In genomic region chr1:230836801-230837200, GRCh38 we compare ENCODE assay signal across 26 cellular contexts. TPM values are rescaled to one million over a fixed set of nuclear protein-coding genes. Genes with fewer than 3 reads are reported as not detected.
DNase-seq lines count a peak whose midpoint lies in the region; ATAC-seq and TF ChIP-seq lines count a peak whose summit lies in the region.
"Had no signal": no experiment of that assay in that cellular context is flagged by ENCODE, and none has a peak within 500 bp of the region (broad histone marks: within the 10 kb centered on the region; RNA-seq: fewer than 3 reads in every experiment).

No MANE protein-coding gene starts in this region.

- no peaks in the 10 kb centered on the region for H3K9me2 ChIP-seq in MM.1S (replicated peaks; ENCODE audit: insufficient read depth, low read length)

- H4K20me1 ChIP-seq in MM.1S (ENCODE audit: insufficient read depth, low read length), result no peaks in the 10 kb centered on the region
- H4K20me1 ChIP-seq in osteoblast (ENCODE audit: insufficient read depth, low read length), result peaks cover 47% of the 10 kb centered on the region

- peak overlapping the region; percentile 36 for H3K4me3 ChIP-seq in MM.1S (ENCODE audit: low read length)
- no peak overlapping the region for H3K4me3 ChIP-seq in mesendoderm (ENCODE audit: low read length)
- no peak overlapping the region for H3K4me3 ChIP-seq in osteoblast (ENCODE audit: insufficient read depth, low read length)
- H3K4me3 ChIP-seq in aorta (ENCODE audit: low read length in 2 of 2), result no peak overlapping the region
- H3K4me3 ChIP-seq: GM12878 had no signal

- no peak overlapping the region for H4K5ac ChIP-seq in mesendoderm (ENCODE audit: low read length)

- H2BK15ac ChIP-seq in mesendoderm (replicated peaks; ENCODE audit: low read depth), result no peak overlapping the region

- peak; percentile 69 for DNase-seq in MM.1S
- DNase-seq in left lobe of liver (ENCODE audit: low spot score), result peak; percentile 4
- DNase-seq in pons (ENCODE audit: low spot score), result peak; percentile 22
- no peak for DNase-seq in mesendoderm
- no peak for DNase-seq in osteoblast (ENCODE audit: insufficient read length, low spot score, missing footprints)
- no peak for DNase-seq in stimulated activated CD4-positive, alpha-beta T cell treated with anti-CD3 and anti-CD28 coated beads, Interleukin-4, amount 100 ng/mL, for 4 hours
- DNase-seq in aorta, result no peak
- DNase-seq: DMS 273 treated with DMSO at 0.1 percent for 48 hours, DMS79, EL, GDM1, HCEC 1CT, NCI-H1048, NCI-H1417, NCI-H1694, NCI-H2029 treated with DMSO at 0.1 percent for 48 hours, NCI-H446 treated with DMSO at 0.1 percent for 48 hours, NCI-H526, NCI-H82, RPMI8226, SHP77 had no signal

- H3K18ac ChIP-seq in mesendoderm (ENCODE audit: low read length), result no peak overlapping the region

- H3K4me2 ChIP-seq in MM.1S (ENCODE audit: low read depth, low read length), result peak overlapping the region; percentile 89
- no peak overlapping the region for H3K4me2 ChIP-seq in mesendoderm (ENCODE audit: low read length)
- H3K4me2 ChIP-seq in osteoblast (ENCODE audit: insufficient read depth, low read length), result no peak overlapping the region
- H3K4me2 ChIP-seq: KMS-11 had no signal

- H3K79me2 ChIP-seq in MM.1S (ENCODE audit: low read length) (no peaks in the 10 kb centered on the region), mesendoderm (ENCODE audit: control insufficient read depth, insufficient read depth, low read length) (no peaks in the 10 kb centered on the region), osteoblast (ENCODE audit: insufficient read depth, low read length) (peaks cover 40% of the 10 kb centered on the region)

- no peak for TF ChIP-seq CTCF in MM.1S (IDR thresholded peaks at IDR 0.05; ENCODE audit: low read length)
- no peak for TF ChIP-seq CTCF in osteoblast (IDR thresholded peaks at IDR 0.05; ENCODE audit: extremely low read depth, low read depth, low read length)

- H3K56ac ChIP-seq in mesendoderm (ENCODE audit: low read length), result no peak overlapping the region

- H3K79me1 ChIP-seq in mesendoderm (ENCODE audit: low read length), result peaks cover 2% of the 10 kb centered on the region

- H3K4me1 ChIP-seq in MM.1S (ENCODE audit: low read length) (peaks cover 20% of the 10 kb centered on the region), mesendoderm (ENCODE audit: control insufficient read depth, low read depth, low read length) (peaks cover 2% of the 10 kb centered on the region), osteoblast (ENCODE audit: insufficient read depth, low read length) (peaks cover 5% of the 10 kb centered on the region), aorta (ENCODE audit: control insufficient read depth in 1 of 2, insufficient read depth in 2 of 2, low read length in 2 of 2) (peaks cover 1 to 2% of the 10 kb centered on the region in 2 donors)

- WGBS in mesendoderm (ENCODE audit: extremely low coverage, insufficient coverage, low lambda C conversion rate), result no CpG with 5 or more reads among the region's 5 CpGs
- WGBS in aorta, 2 donors, result 83 to 88% methylated on average over 5 of the region's 5 CpGs

- H3K9me3 ChIP-seq in MM.1S (replicated peaks; ENCODE audit: insufficient read depth, low read length) (no peaks in the 10 kb centered on the region), osteoblast (ENCODE audit: low read depth, low read length) (no peaks in the 10 kb centered on the region), aorta (ENCODE audit: control insufficient read depth, low read length) (no peaks in the 10 kb centered on the region)

- H3K27ac ChIP-seq in MM.1S (ENCODE audit: low read length) (no peak overlapping the region), cingulate gyrus (ENCODE audit: low read depth, low read length) (peak overlapping the region; percentile 33), mesendoderm (ENCODE audit: low read depth, low read length) (no peak overlapping the region), osteoblast (ENCODE audit: low read depth, low read length) (no peak overlapping the region), aorta (ENCODE audit: low read depth in 1 of 2, low read length in 2 of 2) (no peak overlapping the region)
- H3K27ac ChIP-seq: C4-2B, KMS-11 had no signal

- H3K36me3 ChIP-seq in MM.1S (replicated peaks; ENCODE audit: insufficient read depth, low read length) (no peaks in the 10 kb centered on the region), mesendoderm (ENCODE audit: control insufficient read depth, insufficient read depth, low read length) (no peaks in the 10 kb centered on the region), osteoblast (ENCODE audit: insufficient read depth, low read length) (peaks cover 59% of the 10 kb centered on the region), aorta (ENCODE audit: control insufficient read depth in 1 of 2, insufficient read depth in 2 of 2, low read length in 1 of 2) (peaks cover 0 to 6% of the 10 kb centered on the region in 2 donors)

- H2AK5ac ChIP-seq in mesendoderm (ENCODE audit: low read length), result no peak overlapping the region

- H2BK5ac ChIP-seq in mesendoderm (ENCODE audit: low read length), result no peak overlapping the region

- H3K9ac ChIP-seq in MM.1S (ENCODE audit: low read length), result no peak overlapping the region
- H3K9ac ChIP-seq in mesendoderm (ENCODE audit: low read length), result no peak overlapping the region
- H3K9ac ChIP-seq: KMS-11 had no signal

- H3K23ac ChIP-seq in mesendoderm (ENCODE audit: low read length), result no peak overlapping the region

- no peak overlapping the region for H3K4ac ChIP-seq in mesendoderm (ENCODE audit: low read depth, low read length)

- H4K8ac ChIP-seq in mesendoderm (ENCODE audit: low read depth, low read length), result no peak overlapping the region

- no peak overlapping the region for H2BK120ac ChIP-seq in mesendoderm (ENCODE audit: low read depth, low read length)

- H3K27me3 ChIP-seq in MM.1S (replicated peaks; ENCODE audit: insufficient read depth, low read length), result no peaks in the 10 kb centered on the region
- H3K27me3 ChIP-seq in mesendoderm (ENCODE audit: insufficient read depth, low read length, poor library complexity), result no peaks in the 10 kb centered on the region
- H3K27me3 ChIP-seq in osteoblast (ENCODE audit: insufficient read depth, low read length), result no peaks in the 10 kb centered on the region
- no peaks in the 10 kb centered on the region for H3K27me3 ChIP-seq in aorta (ENCODE audit: control insufficient read depth in 1 of 2, insufficient read depth in 2 of 2, low read length in 1 of 2)

- H2AFZ ChIP-seq in MM.1S (ENCODE audit: low read length) (peak overlapping the region; percentile 2; the same call in 1 of the 2 replicates), osteoblast (ENCODE audit: low read length) (no peak overlapping the region)

- H3F3A ChIP-seq in MM.1S (ENCODE audit: insufficient read depth, low read length), result peaks cover 16% of the 10 kb centered on the region

- intact Hi-C loops in aorta (cut with DNase I), result no loop called here

- no peak for ATAC-seq in left lobe of liver
- ATAC-seq in aorta (ENCODE audit: low FRiP score), result no peak
- ATAC-seq: CD8-positive, alpha-beta T cell; GM12878 had no signal

RNA-seq across cellular contexts. Expression of gene C1orf198, which starts 31.5 kb away (rescaled TPM):
- total RNA-seq in left lobe of liver (4.6 TPM), osteoblast (251 and 352 TPM in 2 replicates), aorta (100 to 1,000 TPM; 117 to 172 TPM)
- 29.8 TPM for polyA plus RNA-seq in mesendoderm (2013, experiment 1 of 2)
- polyA plus RNA-seq in mesendoderm (2013, experiment 2 of 2), result 29.2 TPM
- polyA plus RNA-seq in aorta, result 100 to 1,000 TPM in 1 of 2 donors, 10 to 100 TPM in 1; 61.2 to 110 TPM

Comparison
In these comparisons a context has a peak if more than half of its experiments do, and no peak if none do; other contexts are left out.
1. DNase-seq: peak in MM.1S (single experiment), left lobe of liver (single experiment) and pons (single experiment); none in mesendoderm (single experiment), osteoblast (single experiment), stimulated activated CD4-positive, alpha-beta T cell treated with anti-CD3 and anti-CD28 coated beads, Interleukin-4, amount 100 ng/mL, for 4 hours (0 of 2) and aorta (0 of 2).
2. RNA of gene C1orf198, which starts 31.5 kb away (total RNA-seq): 251 to 352 TPM in osteoblast and 117 to 172 TPM in aorta; 4.6 TPM in left lobe of liver (single experiment); every median in the first group is over 10 times any median in the second.